Comparison of ENCODE assay signal across 22 cellular contexts in the genomic region with DNA sequence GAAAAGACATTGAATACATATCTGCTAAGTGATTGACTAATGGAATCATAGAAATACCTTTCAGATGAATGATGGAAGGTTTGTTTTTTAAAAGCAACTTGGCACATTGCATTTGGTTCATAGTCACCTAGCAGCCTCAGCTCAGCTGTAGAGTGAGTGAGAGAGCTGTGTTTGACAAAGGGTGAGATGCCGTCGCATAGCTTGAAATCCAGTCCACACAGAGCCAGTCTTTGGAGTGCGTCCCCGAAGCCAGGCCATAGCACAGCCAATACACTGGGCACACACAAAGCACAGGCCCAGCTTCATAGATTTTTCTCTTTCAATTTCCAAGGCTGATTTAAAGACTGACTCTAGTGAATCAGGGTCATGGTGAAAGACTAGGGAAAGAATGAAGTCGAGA.
"Had no signal": no experiment of that assay in that cellular context is flagged by ENCODE, and none has a peak within 500 bp of the region (broad histone marks: within the 10 kb centered on the region; RNA-seq: fewer than 3 reads in every experiment).

No MANE protein-coding gene starts in this region.

- H3K27ac Mint-ChIP-seq: activated CD4-positive, alpha-beta T cell treated with anti-CD3 and anti-CD28 coated beads, Interleukin-2, amount 10 ng/mL, durations not matched to agents 24 days and 14 days; activated naive CD4-positive, alpha-beta T cell treated with anti-CD3 and anti-CD28 coated beads, Interleukin-2, amount 50 U/mL, for 72 hours; activated T-helper 1 cell treated with anti-CD3 and anti-CD28 coated beads, Interleukin-12 subunit alpha, Interleukin-12 subunit beta, Interleukin-2, Interleukin-4 antibody, amounts not matched to agents 30 ng/mL and 10 ng/mL and 1 ng/mL, durations not matched to agents 14 hours and 24 hours and 36 hours; stimulated activated naive CD8-positive, alpha-beta T cell treated with anti-CD3 and anti-CD28 coated beads, Interleukin-15, Interleukin-2, amounts not matched to agents 100 ng/mL and 50 ng/mL, for 24 hours had no signal

- H3K36me3 ChIP-seq: adrenal gland, left lung, neutrophil, suprapubic skin, upper lobe of left lung had no signal

- H3K4me3 Mint-ChIP-seq: activated CD4-positive, alpha-beta T cell treated with anti-CD3 and anti-CD28 coated beads, Interleukin-2, amount 10 ng/mL, durations not matched to agents 24 days and 14 days; activated T-helper 1 cell treated with anti-CD3 and anti-CD28 coated beads, Interleukin-12 subunit alpha, Interleukin-12 subunit beta, Interleukin-2, Interleukin-4 antibody, amounts not matched to agents 30 ng/mL and 10 ng/mL and 1 ng/mL, durations not matched to agents 14 hours and 24 hours and 36 hours; dendritic cell treated with granulocyte-macrophage colony-stimulating factor and Interleukin-4, amounts not matched to agents 40 ng/mL and 50 ng/mL, for 4 days; naive thymus-derived CD8-positive, alpha-beta T cell; stimulated activated naive CD8-positive, alpha-beta T cell treated with anti-CD3 and anti-CD28 coated beads, Interleukin-15, Interleukin-2, amounts not matched to agents 100 ng/mL and 50 ng/mL, for 24 hours had no signal

- H2AFZ ChIP-seq: parathyroid adenoma had no signal

- H3K9ac ChIP-seq: parathyroid adenoma had no signal

- DNase-seq: activated CD4-positive, alpha-beta T cell treated with anti-CD3 and anti-CD28 coated beads, Interleukin-2, amount 10 ng/mL, durations not matched to agents 24 days and 14 days; activated gamma-delta T cell treated with Interleukin-2 at 50 U/mL for 16 hours; effector memory CD4-positive, alpha-beta T cell; foreskin fibroblast; glutamatergic neuron; left lung; naive thymus-derived CD8-positive, alpha-beta T cell; retina; stimulated activated CD4-positive, alpha-beta T cell treated with anti-CD3 and anti-CD28 coated beads, Interleukin-15, amount 100 ng/mL, for 24 hours; stimulated activated CD4-positive, alpha-beta T cell treated with anti-CD3 and anti-CD28 coated beads, Interleukin-2, amount 100 ng/mL, for 48 hours; T-helper 1 cell; T-helper 9 cell; upper lobe of left lung had no signal

- H3K9me3 ChIP-seq: adrenal gland, left lung, neutrophil, suprapubic skin, upper lobe of left lung had no signal

- H3K4me3 ChIP-seq: adrenal gland, left lung, skin epidermis, suprapubic skin, upper lobe of left lung had no signal

- H3K27me3 ChIP-seq: adrenal gland, left lung, neutrophil, suprapubic skin, upper lobe of left lung had no signal

- H3K27ac ChIP-seq: neutrophil, parathyroid adenoma, suprapubic skin had no signal

- H3K27me3 Mint-ChIP-seq: activated CD4-positive, alpha-beta T cell treated with anti-CD3 and anti-CD28 coated beads, Interleukin-2, amount 10 ng/mL, durations not matched to agents 24 days and 14 days; dendritic cell treated with granulocyte-macrophage colony-stimulating factor and Interleukin-4, amounts not matched to agents 40 ng/mL and 50 ng/mL, for 4 days; naive thymus-derived CD8-positive, alpha-beta T cell; stimulated activated naive CD8-positive, alpha-beta T cell treated with anti-CD3 and anti-CD28 coated beads, Interleukin-15, Interleukin-2, amounts not matched to agents 100 ng/mL and 50 ng/mL, for 24 hours had no signal

- H3K36me3 Mint-ChIP-seq: naive thymus-derived CD8-positive, alpha-beta T cell had no signal

- H3K9me3 Mint-ChIP-seq: activated T-helper 1 cell treated with anti-CD3 and anti-CD28 coated beads, Interleukin-12 subunit alpha, Interleukin-12 subunit beta, Interleukin-2, Interleukin-4 antibody, amounts not matched to agents 30 ng/mL and 10 ng/mL and 1 ng/mL, durations not matched to agents 14 hours and 24 hours and 36 hours; dendritic cell treated with granulocyte-macrophage colony-stimulating factor and Interleukin-4, amounts not matched to agents 40 ng/mL and 50 ng/mL, for 4 days; naive thymus-derived CD8-positive, alpha-beta T cell; stimulated activated naive CD8-positive, alpha-beta T cell treated with anti-CD3 and anti-CD28 coated beads, Interleukin-15, Interleukin-2, amounts not matched to agents 100 ng/mL and 50 ng/mL, for 24 hours had no signal

- H3K4me1 ChIP-seq: parathyroid adenoma had no signal
